Comparison of ENCODE assay signal across 11 cellular contexts in the genomic region with DNA sequence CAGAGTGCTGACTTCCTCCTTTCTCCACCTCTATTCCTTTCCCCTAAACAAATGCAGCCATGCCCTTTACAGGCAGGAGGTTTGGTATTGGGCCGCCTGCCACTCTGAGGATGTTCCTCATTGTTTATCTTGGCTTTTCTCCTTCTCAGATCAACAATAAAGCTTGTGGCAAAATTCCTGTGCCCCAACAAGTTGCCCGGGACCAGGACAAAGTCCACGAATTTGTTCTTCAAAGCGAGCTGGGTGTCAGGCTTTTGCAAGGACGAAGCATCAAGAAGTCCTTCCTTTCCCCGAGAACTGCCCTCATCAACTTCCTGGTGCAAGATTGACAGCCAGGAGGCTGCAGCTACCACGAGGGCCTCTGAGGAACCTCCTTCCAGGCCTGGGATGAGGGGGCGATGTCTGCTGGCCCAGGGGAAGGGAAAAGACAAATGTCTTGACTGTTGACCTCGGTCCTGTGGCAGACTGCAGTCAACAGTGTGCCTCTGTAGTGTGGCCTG. TPM values are rescaled to one million over a fixed set of nuclear protein-coding genes. Genes with fewer than 3 reads are reported as not detected.
DNase-seq lines count a peak whose midpoint lies in the region; ATAC-seq, FAIRE-seq and TF ChIP-seq lines count a peak whose summit lies in the region.
"Had no signal": no experiment of that assay in that cellular context is flagged by ENCODE, and none has a peak within 500 bp of the region (broad histone marks: within the 10 kb centered on the region; RNA-seq: fewer than 3 reads in every experiment).

No MANE protein-coding gene starts in this region.

- CTCF ChIA-PET in HepG2 (lab: Yijun Ruan, JAX; ENCODE audit: low intra/inter-chr PET ratio, low total read pairs) = interaction anchor here (1.9 kb wide), 1 partner anchor 113 kb away, joined by 5 read pairs; no protein-coding TSS in a partner anchor

- H3K9ac ChIP-seq in HepG2 (ENCODE audit: insufficient read depth, low read depth, low read length) = no peak overlapping the region

- H3K4me2 ChIP-seq in HepG2 (ENCODE audit: low read depth, low read length) = no peak overlapping the region

- no peak for ATAC-seq in HepG2
- no peak for ATAC-seq in HG03196 (IDR thresholded peaks at IDR 0.05; ENCODE audit: unreplicated experiment)
- ATAC-seq in GM21526 (IDR thresholded peaks at IDR 0.05; ENCODE audit: low FRiP score, unreplicated experiment) = no peak

- in situ Hi-C loops in HepG2 (cut with HindIII; ENCODE audit: extremely low pct_ligation_motif_present, low pct_unique_long_range_greater_than_20kb) = no loop called here

- TF ChIP-seq CTCF in VCaP (conservative IDR thresholded peaks at IDR 0.05) (no peak), HepG2 (CRISPR knock-in tag; IDR thresholded peaks at IDR 0.05) (no peak), spleen (IDR thresholded peaks at IDR 0.05 in 8 of 11, conservative IDR thresholded peaks at IDR 0.05 in 3 of 11) (no peak)

- H3K27me3 ChIP-seq in HepG2 (ENCODE audit: control insufficient read depth in 1 of 2, insufficient read depth in 2 of 2, low read length in 2 of 2) = no peaks in the 10 kb centered on the region
- H3K27me3 ChIP-seq in spleen (replicated peaks in 1 of 7) = no peaks in the 10 kb centered on the region
- H3K27me3 ChIP-seq: tibial nerve had no signal

- H3K27ac ChIP-seq in VCaP (peak overlapping the region; percentile 100), HepG2 (ENCODE audit: extremely low read length, insufficient read depth, low read length) (no peak overlapping the region), spleen (peak overlapping the region in 6 of 8 donors; percentile 11 to 79 (median 54))

- TF ChIP-seq RAD21 in HepG2 (CRISPR knock-in tag; IDR thresholded peaks at IDR 0.05) = no peak

- no peak overlapping the region for H2AFZ ChIP-seq in HepG2 (ENCODE audit: low read length)

- 66% methylated on average over 9 of the region's 9 CpGs for WGBS in HepG2 (ENCODE audit: low lambda C conversion rate)
- WGBS in spleen, 5 donors = 52 to 67% (median 58%) methylated on average over 8 to 9 of the region's 9 CpGs

- no peak for TF ChIP-seq POLR2A in HepG2 (IDR thresholded peaks at IDR 0.05; ENCODE audit: insufficient read depth in 1 of 2, low read depth in 2 of 2, low read length in 2 of 2)
- no peak for TF ChIP-seq POLR2A in spleen (IDR thresholded peaks at IDR 0.05)

- no TSS peak for BruUV-seq in HepG2 (replicated peaks; lab: Mats Ljungman, UMichigan)

- H3K9me3 ChIP-seq in HepG2 (ENCODE audit: low read length) = no peaks in the 10 kb centered on the region
- no peaks in the 10 kb centered on the region for H3K9me3 ChIP-seq in spleen
- H3K9me3 ChIP-seq: tibial nerve had no signal

- DNase-seq in NCI-H2029 (lab: John Stamatoyannopoulos, UW) (peak; percentile 21), NCI-H2029 treated with DMSO at 0.1 percent for 48 hours (lab: John Stamatoyannopoulos, UW) (no peak), HepG2 (ENCODE audit: low spot score) (peak; percentile 15), spleen (no peak)
- no peak for DNase-seq in central memory CD4-positive, alpha-beta T cell
- DNase-seq: activated effector memory CD4-positive, alpha-beta T cell treated with anti-CD3 and anti-CD28 coated beads, Interleukin-2, amount 50 U/mL, for 16 hours; NCI-H1105 treated with DMSO at 0.1 percent for 48 hours had no signal

- intact Hi-C loops in HepG2 (cut with micrococcal nuclease; ENCODE audit: unreplicated experiment) (no loop called here), spleen (cut with DNase I; ENCODE audit: low total_unique reads) (no loop called here)

- H4K20me1 ChIP-seq in HepG2 (ENCODE audit: insufficient read depth, low read length) = no peaks in the 10 kb centered on the region

- POLR2A ChIA-PET in HepG2 (lab: Yijun Ruan, JAX) = no interaction called here

- H3K4me3 ChIP-seq in HepG2 (replicated peaks in 1 of 3; ENCODE audit: insufficient read depth in 1 of 3, low read depth in 2 of 3, low read length in 3 of 3) = no peak overlapping the region
- no peak overlapping the region for H3K4me3 ChIP-seq in spleen
- H3K4me3 ChIP-seq: tibial nerve had no signal

- H3K4me1 ChIP-seq in HepG2 (ENCODE audit: insufficient read depth, low read length) (peaks cover 38% of the 10 kb centered on the region), spleen (peaks cover 4 to 65% (median 40%) of the 10 kb centered on the region in 6 donors)

- H3K79me2 ChIP-seq in HepG2 (ENCODE audit: insufficient read depth, low read length) = no peaks in the 10 kb centered on the region

- H3K36me3 ChIP-seq in HepG2 (replicated peaks in 1 of 2; ENCODE audit: control insufficient read depth in 1 of 2, insufficient read depth in 2 of 2, low read length in 2 of 2) (peaks cover 6 to 27% of the 10 kb centered on the region in 2 experiments; a peak in 4 of 5 replicates), spleen (peaks cover 0 to 24% (median 0%) of the 10 kb centered on the region in 6 donors)

- TF ChIP-seq EP300 in HepG2 (IDR thresholded peaks at IDR 0.05; ENCODE audit: low read depth in 2 of 2, low read length in 2 of 2) (no peak), HepG2 (CRISPR knock-in tag; IDR thresholded peaks at IDR 0.05; ENCODE audit: borderline replicate concordance) (no peak)

- no peak for FAIRE-seq in HepG2 (lab: Jason Lieb, UNC)

TF ChIP-seq in HepG2, 621 proteins besides CTCF, POLR2A, EP300 and RAD21:
- TF ChIP-seq ZSCAN29 (CRISPR knock-in tag; conservative IDR thresholded peaks at IDR 0.05) = no peak
- TF ChIP-seq ADNP (CRISPR knock-in tag; IDR thresholded peaks at IDR 0.05) = no peak
- TF ChIP-seq DNMT3B (CRISPR knock-in tag; conservative IDR thresholded peaks at IDR 0.05) = no peak
- no peak for TF ChIP-seq ZFP41 (CRISPR knock-in tag; IDR thresholded peaks at IDR 0.05; ENCODE audit: borderline replicate concordance)
- TF ChIP-seq SYNCRIP (IDR thresholded peaks at IDR 0.05; ENCODE audit: insufficient read depth, low read depth, low read length) = no peak
- no peak for TF ChIP-seq KDM5B (CRISPR knock-in tag; IDR thresholded peaks at IDR 0.05; ENCODE audit: borderline replicate concordance)
- TF ChIP-seq JUN (CRISPR knock-in tag; IDR thresholded peaks at IDR 0.05) = no peak

RNA-seq across cellular contexts. Expression of a gene that starts 47.3 kb away (rescaled TPM):
- total RNA-seq in HepG2 (2016; rRNA removed; fragmentation: Illumina TruSeq; extraction: Trizol) = 11.1 and 13.0 TPM in 2 replicates
- total RNA-seq in HepG2 (2016; cell fraction: cytosol; rRNA removed; fragmentation: Illumina TruSeq; extraction: Trizol; ENCODE audit: low read depth) = 1.4 and 1.5 TPM in 2 replicates
- total RNA-seq in HepG2 (2016; cell fraction: insoluble cytoplasmic fraction; rRNA removed; fragmentation: Illumina TruSeq; extraction: Trizol) = 9.8 and 12.1 TPM in 2 replicates
- 5.3 and 6.4 TPM in 2 replicates for total RNA-seq in HepG2 (2016; cell fraction: membrane; rRNA removed; fragmentation: Illumina TruSeq; extraction: Trizol)
- total RNA-seq in HepG2 (2016; cell fraction: nucleus; rRNA removed; fragmentation: Illumina TruSeq; extraction: Trizol) = 11.9 and 15.6 TPM in 2 replicates
- 16.4 and 18.7 TPM in 2 replicates for polyA plus RNA-seq in HepG2 (2011; rRNA removed)
- 7.1 and 7.2 TPM in 2 replicates for polyA plus RNA-seq in HepG2 (2011; cell fraction: cytosol; rRNA removed)
- polyA plus RNA-seq in HepG2 (2011; cell fraction: nucleus; rRNA removed) = 42.2 and 53.6 TPM in 2 replicates
- 4.4 and 6.9 TPM in 2 replicates for polyA plus RNA-seq in HepG2 (2012)
- 0.43 and 0.62 TPM in 2 replicates for polyA plus RNA-seq in HepG2 (2016; cell fraction: cytosol; fragmentation: Illumina TruSeq; extraction: Trizol; ENCODE audit: low read depth)
- polyA plus RNA-seq in HepG2 (2016; cell fraction: insoluble cytoplasmic fraction; fragmentation: Illumina TruSeq; extraction: Trizol; ENCODE audit: low read depth) = 5.8 and 6.2 TPM in 2 replicates
- polyA plus RNA-seq in HepG2 (2016; cell fraction: membrane; fragmentation: Illumina TruSeq; extraction: Trizol; ENCODE audit: low read depth) = 1.7 TPM in 2 replicates
- 17.4 and 18.9 TPM in 2 replicates for polyA plus RNA-seq in HepG2 (2016; cell fraction: nucleus; fragmentation: Illumina TruSeq; extraction: Trizol; ENCODE audit: insufficient read depth, low read depth)
- 55.2 and 75.7 TPM in 2 replicates for polyA minus RNA-seq in HepG2 (2011; rRNA and poly(A)+ RNA removed; ENCODE audit: low replicate concordance)
- polyA minus RNA-seq in HepG2 (2011; cell fraction: cytosol; rRNA and poly(A)+ RNA removed) = 11.3 and 16.1 TPM in 2 replicates
- polyA minus RNA-seq in HepG2 (2011; cell fraction: nucleus; rRNA and poly(A)+ RNA removed) = 27.0 and 32.6 TPM in 2 replicates
- 10 to 100 TPM; 41.5 to 58.5 (median 49.8) TPM for total RNA-seq in spleen
- polyA plus RNA-seq in spleen = 10 to 100 TPM in 1 of 3 donors, 1 to 10 TPM in 2; 5.3 to 15.9 (median 6.5) TPM

Comparison
In these comparisons a context has a peak if more than half of its experiments do, and no peak if none do; other contexts are left out.
1. DNase-seq: peak in NCI-H2029 (single experiment) and HepG2 (single experiment); none in NCI-H2029 treated with DMSO at 0.1 percent for 48 hours (single experiment), spleen (single experiment) and central memory CD4-positive, alpha-beta T cell (single experiment).